ENCODE assay signal across 8 cellular contexts in the genomic region with DNA sequence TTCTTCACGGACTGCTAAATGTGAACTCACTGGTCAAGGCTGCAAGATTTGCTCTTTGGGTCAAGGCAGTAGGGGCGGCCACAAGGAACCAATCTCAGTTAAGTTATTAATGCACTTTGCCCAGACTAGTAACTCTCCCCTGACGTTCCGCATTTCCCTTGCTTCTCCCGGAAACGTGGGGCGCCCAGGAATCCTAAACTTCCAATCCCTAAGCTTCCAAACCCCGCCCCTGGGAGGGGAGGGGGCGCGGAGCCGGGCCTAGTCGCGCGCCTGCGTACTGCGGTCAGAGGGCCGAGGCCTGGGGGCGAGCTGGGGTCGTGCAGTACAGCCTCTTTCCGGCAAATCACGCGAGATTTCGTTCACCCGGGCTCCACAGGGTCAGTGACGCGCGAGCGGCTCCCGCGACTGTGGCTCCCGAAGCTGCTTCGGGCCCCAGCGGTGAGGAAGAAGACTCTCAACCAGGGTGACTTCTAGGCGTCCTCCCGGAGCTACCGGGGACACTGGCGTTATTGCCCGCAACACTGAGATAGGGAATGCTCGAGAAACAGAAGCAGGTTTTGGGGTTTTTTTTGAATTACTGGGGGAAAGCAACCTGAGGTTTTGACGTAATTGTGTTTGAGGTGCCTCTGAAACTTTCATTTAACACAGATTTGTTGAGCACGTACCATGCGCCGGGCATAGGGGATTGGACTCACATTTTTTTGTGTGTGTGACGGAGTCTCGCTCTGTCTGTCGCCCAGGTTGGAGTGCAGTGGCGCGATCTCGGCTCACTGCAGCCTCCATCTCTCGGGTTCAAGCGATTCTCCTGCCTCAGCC. TPM values are rescaled to one million over a fixed set of nuclear protein-coding genes. Genes with fewer than 3 reads are reported as not detected.
DNase-seq lines count a peak whose midpoint lies in the region; ATAC-seq and TF ChIP-seq lines count a peak whose summit lies in the region.

A gene (plus strand): TSS at position 265 of the 816 bp plus-strand sequence. CDS start 7,032 bp downstream, outside the sequence.

- no peaks in the 10 kb centered on the region for H3K79me2 ChIP-seq in parathyroid adenoma

- intact Hi-C loops in tibial artery (cut with DNase I; ENCODE audit: low total_unique reads): loop anchor here (2.0 kb wide), 1 partner anchor 35 kb away; a partner anchor contains a TSS

- H3K9me3 ChIP-seq in adipocyte (ENCODE audit: control insufficient read depth, low read length) (no peaks in the 10 kb centered on the region), cardiac muscle cell (ENCODE audit: low read depth) (no peaks in the 10 kb centered on the region), parathyroid adenoma (ENCODE audit: control insufficient read depth, low read length) (no peaks in the 10 kb centered on the region), tibial artery (no peaks in the 10 kb centered on the region)

- peak within 1 kb of the TSS; percentile 93 for H2AFZ ChIP-seq in parathyroid adenoma

- H3K4me2 ChIP-seq in parathyroid adenoma (ENCODE audit: low read length): peak within 1 kb of the TSS; percentile 83

- peak; percentile 92 for ATAC-seq in HG02759 (IDR thresholded peaks at IDR 0.05; ENCODE audit: unreplicated experiment)

- DNase-seq in GM10266 (ENCODE audit: extremely low spot score) (peak; percentile 93), NCI-H1417 treated with DMSO at 0.1 percent for 48 hours (lab: John Stamatoyannopoulos, UW) (peak; percentile 77), SW 1271 (lab: John Stamatoyannopoulos, UW) (peak; percentile 93 to 97), adipocyte (ENCODE audit: low read depth) (peak; percentile 99), cardiac muscle cell (ENCODE audit: low read depth in 1 of 2, low spot score in 1 of 2) (peak; percentile 99), tibial artery (peak; percentile 95 to 97)

- H3K27ac ChIP-seq in cardiac muscle cell (peak within 1 kb of the TSS; percentile 89), parathyroid adenoma (peak within 1 kb of the TSS; percentile 97), tibial artery (peak within 1 kb of the TSS; percentile 89 to 93)

- TF ChIP-seq CTCF in GM10266 (IDR thresholded peaks at IDR 0.05; ENCODE audit: control insufficient read depth, insufficient read depth, low read depth, missing control alignments) (no peak), cardiac muscle cell (IDR thresholded peaks at IDR 0.05; ENCODE audit: low read depth, low read length) (no peak), parathyroid adenoma (IDR thresholded peaks at IDR 0.05) (peak; percentile 19), tibial artery (IDR thresholded peaks at IDR 0.05) (peak in 1 of 2 experiments; percentile 39)

- H3K4me3 ChIP-seq in adipocyte (ENCODE audit: low read length) (peak within 1 kb of the TSS; percentile 97), cardiac muscle cell (peak within 1 kb of the TSS; percentile 51), parathyroid adenoma (ENCODE audit: low read depth, low read length) (peak within 1 kb of the TSS; percentile 70), tibial artery (peak within 1 kb of the TSS; percentile 62 to 71)

- H3K36me3 ChIP-seq in adipocyte (ENCODE audit: control insufficient read depth, insufficient read depth, low read length, severe bottlenecking): no peaks in the 10 kb centered on the region
- H3K36me3 ChIP-seq in cardiac muscle cell: no peaks in the 10 kb centered on the region
- H3K36me3 ChIP-seq in parathyroid adenoma (ENCODE audit: control insufficient read depth, insufficient read depth, low read length): no peaks in the 10 kb centered on the region
- H3K36me3 ChIP-seq in tibial artery: no peaks in the 10 kb centered on the region

- H3K9ac ChIP-seq in adipocyte (ENCODE audit: low read length): peak within 1 kb of the TSS; percentile 96
- peak within 1 kb of the TSS; percentile 55 for H3K9ac ChIP-seq in parathyroid adenoma

- H3K27me3 ChIP-seq in adipocyte (replicated peaks; ENCODE audit: control insufficient read depth, insufficient read depth, low read length) (no peaks in the 10 kb centered on the region), cardiac muscle cell (no peaks in the 10 kb centered on the region), parathyroid adenoma (ENCODE audit: control insufficient read depth, insufficient read depth, low read length) (no peaks in the 10 kb centered on the region), tibial artery (no peaks in the 10 kb centered on the region)

- H3K4me1 ChIP-seq in adipocyte (ENCODE audit: control insufficient read depth, insufficient read depth, low read length) (peaks cover 16% of the 10 kb centered on the region), cardiac muscle cell (ENCODE audit: low read depth) (no peaks in the 10 kb centered on the region), parathyroid adenoma (peaks cover 14% of the 10 kb centered on the region), tibial artery (peaks cover 0 to 14% (median 8%) of the 10 kb centered on the region in 4 donors)

RNA-seq across cellular contexts. Expression of the gene that starts here (rescaled TPM):
- total RNA-seq in cardiac muscle cell: 9.5 and 16.4 TPM in 2 replicates
- 13.4 and 28.5 TPM in 2 replicates for polyA plus RNA-seq in cardiac muscle cell

Comparison
In these comparisons a context has a peak if more than half of its experiments do, and no peak if none do; other contexts are left out.
1. Peak in every context shown above with its lines: DNase-seq, ATAC-seq, H3K4me3 ChIP-seq and H3K27ac ChIP-seq.